ENCODE assay signal across 16 cellular contexts in the genomic region with DNA sequence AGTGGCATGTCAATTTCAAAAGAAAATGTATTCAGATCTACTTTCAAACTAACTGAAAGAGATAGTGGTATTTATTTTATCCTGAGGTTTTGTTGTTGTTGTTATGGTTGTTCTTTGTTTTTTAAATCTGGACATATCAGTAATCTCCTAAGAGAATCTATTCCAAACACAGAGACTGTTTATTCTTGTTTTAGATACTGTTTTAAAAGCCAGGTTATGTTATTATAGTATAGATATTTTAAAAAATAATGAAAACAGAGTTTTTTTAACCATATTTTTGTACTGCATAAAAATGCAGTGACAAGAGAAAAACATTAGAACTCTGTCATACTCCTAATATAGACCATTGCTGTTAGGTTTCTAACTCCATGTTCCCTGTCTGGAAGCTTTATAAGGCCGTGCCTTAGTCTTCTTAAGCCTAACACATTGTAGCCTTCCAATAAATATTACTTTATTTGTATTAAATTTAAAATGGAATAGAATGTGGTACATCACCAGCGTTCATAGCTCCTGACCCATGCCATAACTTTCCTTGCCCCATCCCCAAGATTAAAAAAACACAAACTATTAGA. TPM values are rescaled to one million over a fixed set of nuclear protein-coding genes. Genes with fewer than 3 reads are reported as not detected.
DNase-seq lines count a peak whose midpoint lies in the region; ATAC-seq, FAIRE-seq and TF ChIP-seq lines count a peak whose summit lies in the region.
"Had no signal": no experiment of that assay in that cellular context is flagged by ENCODE, and none has a peak within 500 bp of the region (broad histone marks: within the 10 kb centered on the region; RNA-seq: fewer than 3 reads in every experiment).

No MANE protein-coding gene starts in this region.

- H3K4me3 ChIP-seq in kidney (ENCODE audit: low read length in 2 of 2) (no peak overlapping the region), tibial artery (no peak overlapping the region)
- H3K4me3 ChIP-seq: MG63 had no signal

- no peaks in the 10 kb centered on the region for H3K27me3 Mint-ChIP-seq in activated naive CD4-positive, alpha-beta T cell treated with anti-CD3 and anti-CD28 coated beads for 36 hours (ENCODE audit: low read depth)
- no peaks in the 10 kb centered on the region for H3K27me3 Mint-ChIP-seq in activated T-helper 17 cell treated with anti-CD3 and anti-CD28 coated beads, Interleukin-2, amount 50 U/mL, for 72 hours

- CTCF ChIA-PET in activated naive CD4-positive, alpha-beta T cell treated with anti-CD3 and anti-CD28 coated beads for 36 hours (lab: Charles Lee) = no interaction called here

- peak; percentile 6 for FAIRE-seq in kidney (lab: Jason Lieb, UNC)

- no peaks in the 10 kb centered on the region for H3K27me3 ChIP-seq in tibial artery
- H3K27me3 ChIP-seq: MG63 had no signal

- no peaks in the 10 kb centered on the region for H3K9me3 ChIP-seq in kidney (ENCODE audit: control insufficient read depth in 1 of 2, low read length in 2 of 2)
- no peaks in the 10 kb centered on the region for H3K9me3 ChIP-seq in tibial artery

- no peak overlapping the region for H3K9ac ChIP-seq in kidney (ENCODE audit: low read length in 2 of 2)

- H3K4me1 ChIP-seq in kidney (ENCODE audit: control insufficient read depth in 1 of 2, insufficient read depth in 1 of 2, low read depth in 1 of 2, low read length in 2 of 2) = peaks cover 2 to 20% of the 10 kb centered on the region in 2 donors
- H3K4me1 ChIP-seq in tibial artery = peaks cover 0 to 100% (median 56%) of the 10 kb centered on the region in 4 donors

- no peaks in the 10 kb centered on the region for H3K36me3 ChIP-seq in kidney (ENCODE audit: control insufficient read depth in 1 of 2, insufficient read depth in 2 of 2, low read length in 2 of 2)
- H3K36me3 ChIP-seq in tibial artery = peaks cover 0 to 15% (median 0%) of the 10 kb centered on the region in 3 donors

- ATAC-seq in activated naive CD4-positive, alpha-beta T cell treated with anti-CD3 and anti-CD28 coated beads, Interleukin-2, amount 50 U/mL, for 72 hours = no peak
- ATAC-seq in activated T-helper 17 cell treated with anti-CD3 and anti-CD28 coated beads, Interleukin-2, amount 50 U/mL, for 72 hours (replicated peaks) = no peak
- ATAC-seq: activated CD4-positive, CD25-positive, alpha-beta regulatory T cell treated with anti-CD3 and anti-CD28 coated beads, Interleukin-2, amount 50 U/mL, for 24 hours had no signal

- H3K4me3 Mint-ChIP-seq in activated naive CD4-positive, alpha-beta T cell treated with anti-CD3 and anti-CD28 coated beads for 36 hours = no peak overlapping the region
- peak overlapping the region; percentile 79 for H3K4me3 Mint-ChIP-seq in activated T-helper 17 cell treated with anti-CD3 and anti-CD28 coated beads, Interleukin-2, amount 50 U/mL, for 72 hours

- H3K4me1 Mint-ChIP-seq in activated naive CD4-positive, alpha-beta T cell treated with anti-CD3 and anti-CD28 coated beads for 36 hours (ENCODE audit: low read depth) = peaks cover 79% of the 10 kb centered on the region
- H3K4me1 Mint-ChIP-seq in activated T-helper 17 cell treated with anti-CD3 and anti-CD28 coated beads, Interleukin-2, amount 50 U/mL, for 72 hours = peaks cover 56% of the 10 kb centered on the region

- H3K36me3 Mint-ChIP-seq in activated naive CD4-positive, alpha-beta T cell treated with anti-CD3 and anti-CD28 coated beads for 36 hours (ENCODE audit: low read depth) = peaks cover 23% of the 10 kb centered on the region
- peaks cover 0 to 23% of the 10 kb centered on the region in 2 donors for H3K36me3 Mint-ChIP-seq in activated naive CD4-positive, alpha-beta T cell treated with anti-CD3 and anti-CD28 coated beads, Interleukin-2, amount 50 U/mL, for 72 hours
- H3K36me3 Mint-ChIP-seq in activated T-helper 17 cell treated with anti-CD3 and anti-CD28 coated beads, Interleukin-2, amount 50 U/mL, for 72 hours (ENCODE audit: low read depth) = peaks cover 74% of the 10 kb centered on the region

- peaks cover 1% of the 10 kb centered on the region for H3K9me3 Mint-ChIP-seq in activated naive CD4-positive, alpha-beta T cell treated with anti-CD3 and anti-CD28 coated beads for 36 hours
- no peaks in the 10 kb centered on the region for H3K9me3 Mint-ChIP-seq in activated naive CD4-positive, alpha-beta T cell treated with anti-CD3 and anti-CD28 coated beads, Interleukin-2, amount 50 U/mL, for 72 hours
- H3K9me3 Mint-ChIP-seq in activated T-helper 17 cell treated with anti-CD3 and anti-CD28 coated beads, Interleukin-2, amount 50 U/mL, for 72 hours = no peaks in the 10 kb centered on the region

- H3K27ac Mint-ChIP-seq in activated naive CD4-positive, alpha-beta T cell treated with anti-CD3 and anti-CD28 coated beads for 36 hours = peak overlapping the region; percentile 51
- peak overlapping the region in 1 of 2 donors; percentile 70 for H3K27ac Mint-ChIP-seq in activated naive CD4-positive, alpha-beta T cell treated with anti-CD3 and anti-CD28 coated beads, Interleukin-2, amount 50 U/mL, for 72 hours
- H3K27ac Mint-ChIP-seq in activated T-helper 17 cell treated with anti-CD3 and anti-CD28 coated beads, Interleukin-2, amount 50 U/mL, for 72 hours = peak overlapping the region; percentile 88

- DNase-seq in activated naive CD4-positive, alpha-beta T cell treated with anti-CD3 and anti-CD28 coated beads for 36 hours = no peak
- no peak for DNase-seq in activated naive CD4-positive, alpha-beta T cell treated with anti-CD3 and anti-CD28 coated beads, Interleukin-2, amount 50 U/mL, for 72 hours (ENCODE audit: low spot score in 2 of 2)
- DNase-seq in kidney (no peak), tibial artery (no peak), NK-92 (lab: John Stamatoyannopoulos, UW; ENCODE audit: unreplicated experiment) (no peak), DMS153 treated with DMSO at 0.1 percent for 48 hours (lab: John Stamatoyannopoulos, UW; ENCODE audit: unreplicated experiment) (no peak)
- DNase-seq in stimulated activated CD4-positive, alpha-beta T cell treated with anti-CD3 and anti-CD28 coated beads, Interleukin-2, amount 100 ng/mL, for 48 hours = no peak
- DNase-seq: effector CD4-positive, alpha-beta T cell; head of caudate nucleus; mesendoderm; MG63; NCI-H446; right cardiac atrium; SIG-M5 had no signal

- TF ChIP-seq CTCF in kidney (IDR thresholded peaks at IDR 0.05; ENCODE audit: borderline replicate concordance, extremely low read depth, insufficient read depth) (no peak), tibial artery (IDR thresholded peaks at IDR 0.05) (no peak)

- no peak overlapping the region for H3K27ac ChIP-seq in kidney (ENCODE audit: low read depth in 2 of 2, low read length in 2 of 2)
- peak overlapping the region; percentile 71 to 75 for H3K27ac ChIP-seq in tibial artery

- intact Hi-C loops in activated naive CD4-positive, alpha-beta T cell treated with anti-CD3 and anti-CD28 coated beads for 36 hours (cut with micrococcal nuclease) = loop anchor here (5.0 kb wide), 1 partner anchor 35 kb away; no protein-coding TSS in a partner anchor
- intact Hi-C loops in kidney (cut with DNase I) (no loop called here), tibial artery (cut with DNase I; ENCODE audit: low total_unique reads) (no loop called here)

RNA-seq across cellular contexts. Expression of a gene that starts 53.2 kb away (rescaled TPM):
- total RNA-seq in activated naive CD4-positive, alpha-beta T cell treated with anti-CD3 and anti-CD28 coated beads for 36 hours = 100 to 1,000 TPM; 387 to 391 TPM
- total RNA-seq in activated naive CD4-positive, alpha-beta T cell treated with anti-CD3 and anti-CD28 coated beads, Interleukin-2, amount 50 U/mL, for 72 hours = 100 to 1,000 TPM; 406 to 425 TPM
- 100 to 1,000 TPM; 322 to 452 TPM for total RNA-seq in activated T-helper 17 cell treated with anti-CD3 and anti-CD28 coated beads, Interleukin-2, amount 50 U/mL, for 72 hours
- total RNA-seq in kidney = 167 TPM
- polyA plus RNA-seq in kidney (ENCODE audit: insufficient read depth, low read depth, low replicate concordance) = 22.0 TPM

Comparison
In these comparisons a context has a peak if more than half of its experiments do, and no peak if none do; other contexts are left out.
1. H3K27ac ChIP-seq: peak in tibial artery (2 of 2); none in kidney (0 of 2).